8 cellular contexts compared by ENCODE assay signal in genomic region chr11:69636512-69636866, GRCh38. TPM values are rescaled to one million over a fixed set of nuclear protein-coding genes. Genes with fewer than 3 reads are reported as not detected.
DNase-seq lines count a peak whose midpoint lies in the region; ATAC-seq and TF ChIP-seq lines count a peak whose summit lies in the region.

No MANE protein-coding gene starts in this region.

- H3K36me3 ChIP-seq in HCT116 (ENCODE audit: control insufficient read depth in 1 of 2, insufficient read depth in 2 of 2, low read length in 2 of 2) (no peaks in the 10 kb centered on the region), adrenal gland (replicated peaks in 1 of 2) (no peaks in the 10 kb centered on the region)

- no peaks in the 10 kb centered on the region for H3K9me3 ChIP-seq in HCT116 (ENCODE audit: control insufficient read depth in 1 of 2, insufficient read depth in 1 of 2, low read depth in 1 of 2, low read length in 2 of 2)
- no peaks in the 10 kb centered on the region for H3K9me3 ChIP-seq in adrenal gland (replicated peaks in 1 of 3)

- intact Hi-C loops in HCT116 (cut with micrococcal nuclease) = loop anchor here (5.0 kb wide), 2 partner anchors 139 to 254 kb away; no protein-coding TSS in a partner anchor
- intact Hi-C loops in adrenal gland (cut with DNase I) = loop anchor here (5.0 to 10.0 kb wide), 2 partner anchors 172 to 189 kb away; no protein-coding TSS in a partner anchor
- intact Hi-C loops in left cardiac atrium (cut with DNase I) = loop anchor here in 1 of 2 donors (5.0 kb wide), 1 partner anchor 139 kb away; no protein-coding TSS in a partner anchor

- peak overlapping the region; percentile 96 to 99 for H3K4me3 ChIP-seq in HCT116 (replicated peaks in 1 of 2; ENCODE audit: low read depth in 1 of 2, low read length in 2 of 2)
- H3K4me3 ChIP-seq in adrenal gland = peak overlapping the region in 3 of 4 donors; percentile 23 to 72 (median 34)

- 0 to 3% (median 1%) methylated on average over 10 to 43 of the region's 43 CpGs for WGBS in adrenal gland, 4 donors

- POLR2A ChIA-PET in HCT116 (lab: Charles Lee) = interaction anchor here (1.0 kb wide), 1 partner anchor 339 kb away, joined by 7 read pairs; no protein-coding TSS in a partner anchor
- POLR2A ChIA-PET in activated CD4-positive, alpha-beta memory T cell treated with anti-CD3 and anti-CD28 coated beads, Interleukin-2, amount 10 ng/mL, durations not matched to agents 7 days and 5 days (lab: Charles Lee) = no interaction called here

- H3K4me1 ChIP-seq in HCT116 (ENCODE audit: control insufficient read depth in 1 of 2, insufficient read depth in 2 of 2, low read length in 2 of 2) (peaks cover 10 to 63% of the 10 kb centered on the region in 2 experiments), adrenal gland (replicated peaks in 1 of 2) (peaks cover 37 to 64% of the 10 kb centered on the region in 2 donors)

- H3K27ac ChIP-seq in HCT116 (ENCODE audit: low read depth, low read length) (peak overlapping the region; percentile 96), adrenal gland (peak overlapping the region in 3 of 5 donors; percentile 30 to 88 (median 58))

- DNase-seq in HCT116 (ENCODE audit: low read depth, low spot score) (peak; percentile 80), adrenal gland (peak; percentile 76 to 87 (median 84)), left cardiac atrium (peak; percentile 83), pons (ENCODE audit: low spot score) (peak; percentile 34)
- no peak for DNase-seq in activated CD4-positive, alpha-beta memory T cell treated with anti-CD3 and anti-CD28 coated beads, Interleukin-2, amount 10 ng/mL, durations not matched to agents 7 days and 5 days

- no peak overlapping the region for H3K27ac Mint-ChIP-seq in activated CD4-positive, alpha-beta memory T cell treated with anti-CD3 and anti-CD28 coated beads, Interleukin-2, amount 10 ng/mL, durations not matched to agents 7 days and 5 days

- H3K4me1 Mint-ChIP-seq in activated CD4-positive, alpha-beta memory T cell treated with anti-CD3 and anti-CD28 coated beads, Interleukin-2, amount 10 ng/mL, durations not matched to agents 7 days and 5 days = peaks cover 23% of the 10 kb centered on the region

- H4K20me1 ChIP-seq in HCT116 (ENCODE audit: insufficient read depth) = no peaks in the 10 kb centered on the region

- CTCF ChIA-PET in HCT116 (lab: Charles Lee) = no interaction called here
- CTCF ChIA-PET in activated CD4-positive, alpha-beta memory T cell treated with anti-CD3 and anti-CD28 coated beads, Interleukin-2, amount 10 ng/mL, durations not matched to agents 7 days and 5 days (lab: Charles Lee) = no interaction called here

- no peaks in the 10 kb centered on the region for H3K9me2 ChIP-seq in HCT116 (ENCODE audit: insufficient read depth)

- no peak overlapping the region for H3K4me3 Mint-ChIP-seq in activated CD4-positive, alpha-beta memory T cell treated with anti-CD3 and anti-CD28 coated beads, Interleukin-2, amount 10 ng/mL, durations not matched to agents 7 days and 5 days

- TF ChIP-seq CTCF in HCT116 (IDR thresholded peaks at IDR 0.05 in 2 of 3, conservative IDR thresholded peaks at IDR 0.05 in 1 of 3; ENCODE audit: borderline replicate concordance in 1 of 3, insufficient read depth in 1 of 3, low read depth in 2 of 3, low read length in 2 of 3) (no peak), adrenal gland (IDR thresholded peaks at IDR 0.05) (no peak)

- no peaks in the 10 kb centered on the region for H3K9me3 Mint-ChIP-seq in activated CD4-positive, alpha-beta memory T cell treated with anti-CD3 and anti-CD28 coated beads, Interleukin-2, amount 10 ng/mL, durations not matched to agents 7 days and 5 days

- TF ChIP-seq RAD21 in HCT116 (IDR thresholded peaks at IDR 0.05; ENCODE audit: low read depth) = no peak

- ATAC-seq in HCT116 (peak; percentile 41), left cardiac atrium (peak; percentile 53 to 62), GM19467 (IDR thresholded peaks at IDR 0.05; ENCODE audit: unreplicated experiment) (no peak), GM18873 (IDR thresholded peaks at IDR 0.05; ENCODE audit: low FRiP score, unreplicated experiment) (no peak), GM18517 (IDR thresholded peaks at IDR 0.05; ENCODE audit: unreplicated experiment) (no peak)

- H3K27me3 ChIP-seq in HCT116 (ENCODE audit: insufficient read depth, low read length) (no peaks in the 10 kb centered on the region), adrenal gland (peaks cover 2% of the 10 kb centered on the region)

- peaks cover 74% of the 10 kb centered on the region for H3K27me3 Mint-ChIP-seq in activated CD4-positive, alpha-beta memory T cell treated with anti-CD3 and anti-CD28 coated beads, Interleukin-2, amount 10 ng/mL, durations not matched to agents 7 days and 5 days

- H3K79me2 ChIP-seq in HCT116 (ENCODE audit: insufficient read depth, low read length) = peaks cover 17% of the 10 kb centered on the region

- TF ChIP-seq POLR2A in HCT116 (IDR thresholded peaks at IDR 0.05; ENCODE audit: borderline replicate concordance, extremely low read depth, insufficient read depth, insufficient read length) (no peak), adrenal gland (IDR thresholded peaks at IDR 0.05) (peak in 1 of 2 donors; percentile 31)

- H2AFZ ChIP-seq in HCT116 (ENCODE audit: low read depth, low read length, poor library complexity, severe bottlenecking) = peak overlapping the region; percentile 85

- BruUV-seq in HCT116 (replicated peaks; lab: Mats Ljungman, UMichigan) = no TSS peak

- no peaks in the 10 kb centered on the region for H3K36me3 Mint-ChIP-seq in activated CD4-positive, alpha-beta memory T cell treated with anti-CD3 and anti-CD28 coated beads, Interleukin-2, amount 10 ng/mL, durations not matched to agents 7 days and 5 days (ENCODE audit: low read depth)

- RAD21 ChIA-PET in HCT116 (lab: Charles Lee; ENCODE audit: low non-redundant PET in 1 of 2, low total read pairs in 2 of 2, uncharacterized antibody in 2 of 2, unreplicated experiment in 2 of 2) = no interaction called here

- peak overlapping the region; percentile 90 for H3K4me2 ChIP-seq in HCT116 (ENCODE audit: low read length)

- H3K9ac ChIP-seq in HCT116 (ENCODE audit: low read length) = peak overlapping the region; percentile 100

TF ChIP-seq in HCT116, 20 proteins besides CTCF, POLR2A, EP300 and RAD21 (continues in another document):
- TF ChIP-seq ZBTB33 (IDR thresholded peaks at IDR 0.05; ENCODE audit: extremely low read depth, insufficient replicate concordance, low read length) (peak; percentile 28), ATF3 (IDR thresholded peaks at IDR 0.05) (no peak), MAX (IDR thresholded peaks at IDR 0.05) (no peak), YY1 (IDR thresholded peaks at IDR 0.05; ENCODE audit: extremely low read depth, insufficient replicate concordance, low read depth, low read length) (peak; percentile 60), POLR2AphosphoS5 (IDR thresholded peaks at IDR 0.05; ENCODE audit: low read depth, low read length) (peak; percentile 39; the same call in 1 of the 2 replicates)

RNA-seq across cellular contexts. Expression of gene CCND1, which starts 4.5 kb away (rescaled TPM):
- total RNA-seq in HCT116 (2021; ENCODE audit: unreplicated experiment) = 601 TPM
- polyA plus RNA-seq in HCT116 (2012) = 284 and 460 TPM in 2 replicates
- total RNA-seq in adrenal gland = 100 to 1,000 TPM in 4 of 8 donors, 10 to 100 TPM in 4; 74.3 to 149 (median 103) TPM
- 10 to 100 TPM; 12.1 to 42.9 (median 29.5) TPM for polyA plus RNA-seq in adrenal gland
- total RNA-seq in left cardiac atrium = 100 to 1,000 TPM; 150 to 169 TPM
- under 1 TPM; 0.05 to 0.08 TPM for total RNA-seq in activated CD4-positive, alpha-beta memory T cell treated with anti-CD3 and anti-CD28 coated beads, Interleukin-2, amount 10 ng/mL, durations not matched to agents 7 days and 5 days

RNA-seq across cellular contexts. Expression of gene LTO1, which starts 38.7 kb away (rescaled TPM):
- total RNA-seq in HCT116 (2021; ENCODE audit: unreplicated experiment) (21.3 TPM), adrenal gland (10 to 100 TPM; 10.9 to 41.3 (median 22.7) TPM), left cardiac atrium (10 to 100 TPM; 10.5 to 12.1 TPM)
- polyA plus RNA-seq in HCT116 (2012) = 14.4 and 23.1 TPM in 2 replicates
- 10 to 100 TPM; 23.0 to 52.5 (median 38.4) TPM for polyA plus RNA-seq in adrenal gland
- total RNA-seq in activated CD4-positive, alpha-beta memory T cell treated with anti-CD3 and anti-CD28 coated beads, Interleukin-2, amount 10 ng/mL, durations not matched to agents 7 days and 5 days = 10 to 100 TPM; 23.4 to 25.5 TPM

Comparison
In these comparisons a context has a peak if more than half of its experiments do, and no peak if none do; other contexts are left out.
1. ATAC-seq: peak in HCT116 (single experiment) and left cardiac atrium (2 of 2); none in GM19467 (single experiment), GM18873 (single experiment) and GM18517 (single experiment).
2. RNA of gene CCND1, which starts 4.5 kb away (total RNA-seq): 601 TPM in HCT116 (single experiment), 150 to 169 TPM in left cardiac atrium and 74.3 to 149 TPM in adrenal gland; 0.05 to 0.08 TPM in activated CD4-positive, alpha-beta memory T cell treated with anti-CD3 and anti-CD28 coated beads, Interleukin-2, amount 10 ng/mL, durations not matched to agents 7 days and 5 days; every median in the first group is over 10 times any median in the second.